16 cellular contexts compared by ENCODE assay signal in genomic region chr12:2410490-2410889, GRCh38.
DNase-seq lines count a peak whose midpoint lies in the region; TF ChIP-seq lines count a peak whose summit lies in the region.
"Had no signal": no experiment of that assay in that cellular context is flagged by ENCODE, and none has a peak within 500 bp of the region (broad histone marks: within the 10 kb centered on the region; RNA-seq: fewer than 3 reads in every experiment).

No MANE protein-coding gene starts in this region.

- H3K27ac Mint-ChIP-seq in neural progenitor cell: peak overlapping the region; percentile 58
- H3K27ac Mint-ChIP-seq: CD8-positive, alpha-beta memory T cell had no signal

- no peaks in the 10 kb centered on the region for H3K9me3 ChIP-seq in cardiac muscle cell (ENCODE audit: low read depth)
- no peaks in the 10 kb centered on the region for H3K9me3 ChIP-seq in right atrium auricular region
- no peaks in the 10 kb centered on the region for H3K9me3 ChIP-seq in neural progenitor cell (ENCODE audit: low read depth)
- H3K9me3 ChIP-seq: BLaER1, Caco-2 had no signal

- no peak overlapping the region for H3K9ac ChIP-seq in neural progenitor cell
- H3K9ac ChIP-seq: BLaER1 had no signal

- H3K4me2 ChIP-seq in neural progenitor cell: no peak overlapping the region
- H3K4me2 ChIP-seq: BLaER1 had no signal

- H3F3A ChIP-seq in neural progenitor cell (ENCODE audit: low read depth): peaks cover 13% of the 10 kb centered on the region

- H3K4me1 Mint-ChIP-seq in neural progenitor cell: peaks cover 18% of the 10 kb centered on the region
- H3K4me1 Mint-ChIP-seq: CD8-positive, alpha-beta memory T cell had no signal

- no peak overlapping the region for H2AFZ ChIP-seq in neural progenitor cell (replicated peaks)

- TF ChIP-seq CTCF in cardiac muscle cell (IDR thresholded peaks at IDR 0.05; ENCODE audit: low read depth, low read length) (no peak), right atrium auricular region (IDR thresholded peaks at IDR 0.05) (no peak), neural progenitor cell (IDR thresholded peaks at IDR 0.05) (no peak)

- H3K27ac ChIP-seq in cardiac muscle cell (peak overlapping the region; percentile 81), right atrium auricular region (no peak overlapping the region), neural progenitor cell (no peak overlapping the region), temporal lobe (ENCODE audit: low read depth, low read length) (peak overlapping the region; percentile 33)
- H3K27ac ChIP-seq: BLaER1 had no signal

- no peaks in the 10 kb centered on the region for H3K79me2 ChIP-seq in neural progenitor cell (ENCODE audit: low read depth)

- no peaks in the 10 kb centered on the region for H4K20me1 ChIP-seq in neural progenitor cell (ENCODE audit: low read depth)
- H4K20me1 ChIP-seq: BLaER1 had no signal

- H3K27me3 ChIP-seq in cardiac muscle cell: no peaks in the 10 kb centered on the region
- no peaks in the 10 kb centered on the region for H3K27me3 ChIP-seq in right atrium auricular region
- no peaks in the 10 kb centered on the region for H3K27me3 ChIP-seq in neural progenitor cell
- H3K27me3 ChIP-seq: BLaER1 had no signal

- H3K9me3 Mint-ChIP-seq in neural progenitor cell: no peaks in the 10 kb centered on the region
- H3K9me3 Mint-ChIP-seq: CD8-positive, alpha-beta memory T cell; H9 had no signal

- H3K36me3 ChIP-seq in cardiac muscle cell (no peaks in the 10 kb centered on the region), right atrium auricular region (no peaks in the 10 kb centered on the region), neural progenitor cell (no peaks in the 10 kb centered on the region)
- H3K36me3 ChIP-seq: BLaER1 had no signal

- H3K4me3 Mint-ChIP-seq in neural progenitor cell: no peak overlapping the region
- H3K4me3 Mint-ChIP-seq: CD8-positive, alpha-beta memory T cell; H9 had no signal

- no peaks in the 10 kb centered on the region for H3K36me3 Mint-ChIP-seq in neural progenitor cell
- H3K36me3 Mint-ChIP-seq: CD8-positive, alpha-beta memory T cell had no signal

- peaks cover 2% of the 10 kb centered on the region for H3K27me3 Mint-ChIP-seq in neural progenitor cell (ENCODE audit: insufficient read depth, low read depth)

- H3K4me3 ChIP-seq in cardiac muscle cell (no peak overlapping the region), right atrium auricular region (no peak overlapping the region), neural progenitor cell (no peak overlapping the region)
- H3K4me3 ChIP-seq: BLaER1 had no signal

- DNase-seq in cardiac muscle cell (ENCODE audit: low read depth in 1 of 2, low spot score in 1 of 2) (no peak), right atrium auricular region (ENCODE audit: low spot score) (no peak), neural progenitor cell (ENCODE audit: low spot score) (no peak), activated T-cell treated with anti-CD3 and anti-CD28 coated beads for 4 hours (no peak), cerebellar cortex (ENCODE audit: low spot score) (no peak), DMS53 treated with DMSO at 0.1 percent for 48 hours (lab: John Stamatoyannopoulos, UW; ENCODE audit: unreplicated experiment) (no peak)
- DNase-seq: 8988T; AML-193; Caco-2; CD8-positive, alpha-beta memory T cell; GF-D8; GOT3; H9; IMR-90 had no signal

- H3K4me1 ChIP-seq in cardiac muscle cell (ENCODE audit: low read depth) (peaks cover 24% of the 10 kb centered on the region), right atrium auricular region (peaks cover 0 to 23% of the 10 kb centered on the region in 2 donors), neural progenitor cell (peaks cover 16% of the 10 kb centered on the region)
- H3K4me1 ChIP-seq: Caco-2 had no signal

Comparison
In these comparisons a context has a peak if more than half of its experiments do, and no peak if none do; other contexts are left out.
1. H3K27ac ChIP-seq: peak in cardiac muscle cell (single experiment) and temporal lobe (single experiment); none in right atrium auricular region (0 of 2) and neural progenitor cell (single experiment).